ENCODE assay signal across 8 cellular contexts in genomic region chr15:70259030-70259424, GRCh38.
DNase-seq lines count a peak whose midpoint lies in the region; ATAC-seq and TF ChIP-seq lines count a peak whose summit lies in the region.

No MANE protein-coding gene starts in this region.

- H3K9me3 ChIP-seq in DOHH2 (ENCODE audit: control insufficient read depth, insufficient read depth, low read length) = no peaks in the 10 kb centered on the region

- H3K27ac Mint-ChIP-seq in activated CD4-positive, alpha-beta memory T cell treated with anti-CD3 and anti-CD28 coated beads for 36 hours = peak overlapping the region; percentile 63

- peaks cover 56% of the 10 kb centered on the region for H3K4me1 ChIP-seq in DOHH2 (ENCODE audit: control insufficient read depth, low read length)

- H3F3A ChIP-seq in DOHH2 (ENCODE audit: control insufficient read depth, insufficient read depth) = no peaks in the 10 kb centered on the region

- no peaks in the 10 kb centered on the region for H3K36me3 Mint-ChIP-seq in activated CD4-positive, alpha-beta memory T cell treated with anti-CD3 and anti-CD28 coated beads for 36 hours

- no peaks in the 10 kb centered on the region for H3K36me3 ChIP-seq in DOHH2 (ENCODE audit: control insufficient read depth, low read length)

- no peaks in the 10 kb centered on the region for H3K9me3 Mint-ChIP-seq in activated CD4-positive, alpha-beta memory T cell treated with anti-CD3 and anti-CD28 coated beads for 36 hours

- H3K27ac ChIP-seq in DOHH2 (ENCODE audit: low read depth, low read length) (no peak overlapping the region), RWPE1 (no peak overlapping the region)

- H3K27me3 Mint-ChIP-seq in activated CD4-positive, alpha-beta memory T cell treated with anti-CD3 and anti-CD28 coated beads for 36 hours = peaks cover 1% of the 10 kb centered on the region

- intact Hi-C loops in activated CD4-positive, alpha-beta memory T cell treated with anti-CD3 and anti-CD28 coated beads for 36 hours (cut with micrococcal nuclease) = loop anchor here (2.0 to 10.0 kb wide), 6 partner anchors 42 to 794 kb away; partner anchors contain the start of gene TLE3

- no peaks in the 10 kb centered on the region for H3K9me2 ChIP-seq in DOHH2 (replicated peaks; ENCODE audit: control insufficient read depth, low read length)

- TF ChIP-seq CTCF in DOHH2 (IDR thresholded peaks at IDR 0.05; ENCODE audit: low read depth, low read length, poor library complexity, severe bottlenecking) = no peak
- no peak for TF ChIP-seq CTCF in fibroblast of pulmonary artery (IDR thresholded peaks at IDR 0.05; ENCODE audit: low read length, missing control alignments)
- no peak for TF ChIP-seq CTCF in RWPE1 (conservative IDR thresholded peaks at IDR 0.05; ENCODE audit: low read depth)

- peak; percentile 18 for ATAC-seq in HG03442 (IDR thresholded peaks at IDR 0.05; ENCODE audit: unreplicated experiment)
- no peak for ATAC-seq in HG03196 (IDR thresholded peaks at IDR 0.05; ENCODE audit: unreplicated experiment)

- peak overlapping the region; percentile 52 for H3K4me2 ChIP-seq in DOHH2 (ENCODE audit: low read length)

- DNase-seq in activated CD4-positive, alpha-beta memory T cell treated with anti-CD3 and anti-CD28 coated beads for 36 hours = no peak
- DNase-seq in fibroblast of pulmonary artery (ENCODE audit: low read depth) (peak; percentile 64), pons (ENCODE audit: low spot score) (peak; percentile 61), NCI-H82 treated with DMSO at 0.1 percent for 48 hours (lab: John Stamatoyannopoulos, UW; ENCODE audit: unreplicated experiment) (no peak), RWPE1 (ENCODE audit: low spot score) (no peak)

- CTCF ChIA-PET in activated CD4-positive, alpha-beta memory T cell treated with anti-CD3 and anti-CD28 coated beads for 36 hours (lab: Charles Lee) = interaction anchor here (1.1 to 2.0 kb wide), 8 partner anchors 41 to 797 kb away, joined by 3 to 5 read pairs (median 4); no protein-coding TSS in a partner anchor
- CTCF ChIA-PET in RWPE1 (lab: Yijun Ruan, JAX) = no interaction called here

- H3K4me3 Mint-ChIP-seq in activated CD4-positive, alpha-beta memory T cell treated with anti-CD3 and anti-CD28 coated beads for 36 hours = peak overlapping the region; percentile 48

- H3K27me3 ChIP-seq in DOHH2 (ENCODE audit: control insufficient read depth, low read length) = no peaks in the 10 kb centered on the region

- POLR2A ChIA-PET in activated CD4-positive, alpha-beta memory T cell treated with anti-CD3 and anti-CD28 coated beads for 36 hours (lab: Charles Lee) = interaction anchor here (0.9 to 1.6 kb wide), 5 partner anchors 15 to 52 kb away, joined by 3 to 6 read pairs (median 4); no protein-coding TSS in a partner anchor
- POLR2A ChIA-PET in RWPE1 (lab: Yijun Ruan, JAX; ENCODE audit: low non-redundant PET) = interaction anchor here (0.8 kb wide), 1 partner anchor 9 kb away, joined by 4 read pairs; no protein-coding TSS in a partner anchor

- peaks cover 40% of the 10 kb centered on the region for H3K4me1 Mint-ChIP-seq in activated CD4-positive, alpha-beta memory T cell treated with anti-CD3 and anti-CD28 coated beads for 36 hours (ENCODE audit: low read depth)

- no peaks in the 10 kb centered on the region for H3K79me2 ChIP-seq in DOHH2 (ENCODE audit: control insufficient read depth, low read length)

- no peaks in the 10 kb centered on the region for H4K20me1 ChIP-seq in DOHH2 (ENCODE audit: control insufficient read depth, insufficient read depth, low read depth, low read length)

- H3K4me3 ChIP-seq in DOHH2 (ENCODE audit: low read length) (peak overlapping the region; percentile 43), fibroblast of pulmonary artery (replicated peaks; ENCODE audit: low read depth, low read length) (no peak overlapping the region)

Comparison
In these comparisons a context has a peak if more than half of its experiments do, and no peak if none do; other contexts are left out.
1. DNase-seq: peak in fibroblast of pulmonary artery (single experiment) and pons (single experiment); none in activated CD4-positive, alpha-beta memory T cell treated with anti-CD3 and anti-CD28 coated beads for 36 hours (single experiment), NCI-H82 treated with DMSO at 0.1 percent for 48 hours (single experiment) and RWPE1 (single experiment).